11 cellular contexts compared by ENCODE assay signal in genomic region chr2:32688511-32688910, GRCh38.
A peak's percentile ranks its signal among the peaks of the same experiment; 100 is the strongest.
DNase-seq lines count a peak whose midpoint lies in the region; ATAC-seq, FAIRE-seq and TF ChIP-seq lines count a peak whose summit lies in the region.
"Had no signal": no experiment of that assay in that cellular context is flagged by ENCODE, and none has a peak within 500 bp of the region (broad histone marks: within the 10 kb centered on the region; RNA-seq: fewer than 3 reads in every experiment).

No MANE protein-coding gene starts in this region.

- no peak overlapping the region for H3K4me3 Mint-ChIP-seq in activated T-helper 17 cell treated with anti-CD3 and anti-CD28 coated beads, Interleukin-2, amount 50 U/mL, for 72 hours
- no peak overlapping the region for H3K4me3 Mint-ChIP-seq in stimulated activated naive CD8-positive, alpha-beta T cell treated with anti-CD3 and anti-CD28 coated beads, Interleukin-15, Interleukin-2, amounts not matched to agents 100 ng/mL and 50 ng/mL, for 24 hours
- H3K4me3 Mint-ChIP-seq: activated naive CD4-positive, alpha-beta T cell treated with anti-CD3 and anti-CD28 coated beads, Interleukin-2, amount 10 ng/mL, durations not matched to agents 7 days and 5 days; nephron progenitor cell had no signal

- DNase-seq in activated naive CD4-positive, alpha-beta T cell treated with anti-CD3 and anti-CD28 coated beads, Interleukin-2, amount 50 U/mL, for 72 hours (ENCODE audit: low spot score in 2 of 2): no peak
- no peak for DNase-seq in activated naive CD4-positive, alpha-beta T cell treated with Interleukin-2 at 50 U/mL for 16 hours
- no peak for DNase-seq in erythroblast (lab: John Stamatoyannopoulos, UW)
- DNase-seq in HepG2 (ENCODE audit: low spot score): no peak
- DNase-seq: activated naive CD4-positive, alpha-beta T cell treated with anti-CD3 and anti-CD28 coated beads, Interleukin-2, amount 10 ng/mL, durations not matched to agents 7 days and 5 days; NCI-H1092; nephron progenitor cell had no signal

- peaks cover 0 to 10% of the 10 kb centered on the region in 2 donors for H3K36me3 Mint-ChIP-seq in activated naive CD4-positive, alpha-beta T cell treated with anti-CD3 and anti-CD28 coated beads, Interleukin-2, amount 50 U/mL, for 72 hours
- H3K36me3 Mint-ChIP-seq in activated T-helper 17 cell treated with anti-CD3 and anti-CD28 coated beads, Interleukin-2, amount 50 U/mL, for 72 hours (ENCODE audit: low read depth): peaks cover 52% of the 10 kb centered on the region
- H3K36me3 Mint-ChIP-seq in stimulated activated naive CD8-positive, alpha-beta T cell treated with anti-CD3 and anti-CD28 coated beads, Interleukin-15, Interleukin-2, amounts not matched to agents 100 ng/mL and 50 ng/mL, for 24 hours (ENCODE audit: low read depth): peaks cover 49% of the 10 kb centered on the region

- no peak for TF ChIP-seq CTCF in HepG2 (CRISPR knock-in tag; IDR thresholded peaks at IDR 0.05)

- no peak overlapping the region for H3K27ac Mint-ChIP-seq in activated naive CD4-positive, alpha-beta T cell treated with anti-CD3 and anti-CD28 coated beads, Interleukin-2, amount 50 U/mL, for 72 hours
- H3K27ac Mint-ChIP-seq in activated T-helper 17 cell treated with anti-CD3 and anti-CD28 coated beads, Interleukin-2, amount 50 U/mL, for 72 hours: no peak overlapping the region
- H3K27ac Mint-ChIP-seq in stimulated activated naive CD8-positive, alpha-beta T cell treated with anti-CD3 and anti-CD28 coated beads, Interleukin-15, Interleukin-2, amounts not matched to agents 100 ng/mL and 50 ng/mL, for 24 hours: peak overlapping the region; percentile 8
- H3K27ac Mint-ChIP-seq: activated naive CD4-positive, alpha-beta T cell treated with anti-CD3 and anti-CD28 coated beads, Interleukin-2, amount 10 ng/mL, durations not matched to agents 7 days and 5 days; nephron progenitor cell had no signal

- 96% methylated on average over 1 of the region's 1 CpG for WGBS in HepG2 (ENCODE audit: low lambda C conversion rate)

- intact Hi-C loops in HepG2 (cut with micrococcal nuclease; ENCODE audit: unreplicated experiment): no loop called here

- no peak for FAIRE-seq in HepG2 (lab: Jason Lieb, UNC)

- no peak overlapping the region for H3K4me3 ChIP-seq in HepG2 (replicated peaks in 1 of 3; ENCODE audit: insufficient read depth in 1 of 3, low read depth in 2 of 3, low read length in 3 of 3)

- no peaks in the 10 kb centered on the region for H3K79me2 ChIP-seq in HepG2 (ENCODE audit: insufficient read depth, low read length)

- H3K9ac ChIP-seq in HepG2 (ENCODE audit: insufficient read depth, low read depth, low read length): no peak overlapping the region

- no peak overlapping the region for H3K4me2 ChIP-seq in HepG2 (ENCODE audit: low read depth, low read length)

- no peak overlapping the region for H2AFZ ChIP-seq in HepG2 (ENCODE audit: low read length)

- peak; percentile 69 to 91 for ATAC-seq in activated naive CD4-positive, alpha-beta T cell treated with anti-CD3 and anti-CD28 coated beads, Interleukin-2, amount 50 U/mL, for 72 hours
- ATAC-seq in HG03139 (IDR thresholded peaks at IDR 0.05; ENCODE audit: unreplicated experiment): peak; percentile 85
- peak; percentile 91 for ATAC-seq in activated T-helper 17 cell treated with anti-CD3 and anti-CD28 coated beads, Interleukin-2, amount 50 U/mL, for 72 hours (replicated peaks)
- ATAC-seq in GM18505 (IDR thresholded peaks at IDR 0.05; ENCODE audit: unreplicated experiment): no peak
- ATAC-seq in HepG2: no peak

- no peaks in the 10 kb centered on the region for H3K9me3 ChIP-seq in HepG2 (ENCODE audit: low read length)

- CTCF ChIA-PET in HepG2 (lab: Yijun Ruan, JAX; ENCODE audit: low intra/inter-chr PET ratio, low total read pairs): no interaction called here

- no peak for TF ChIP-seq POLR2A in GM18505 (IDR thresholded peaks at IDR 0.05; ENCODE audit: borderline replicate concordance, extremely low read depth, insufficient read depth, insufficient read length)
- no peak for TF ChIP-seq POLR2A in erythroblast (IDR thresholded peaks at IDR 0.05; ENCODE audit: low read length)
- no peak for TF ChIP-seq POLR2A in HepG2 (IDR thresholded peaks at IDR 0.05; ENCODE audit: insufficient read depth in 1 of 2, low read depth in 2 of 2, low read length in 2 of 2)

- no peak overlapping the region for H3K27ac ChIP-seq in HepG2 (ENCODE audit: extremely low read length, insufficient read depth, low read length)

- in situ Hi-C loops in HepG2 (cut with HindIII; ENCODE audit: extremely low pct_ligation_motif_present, low pct_unique_long_range_greater_than_20kb): no loop called here

- H3K9me3 Mint-ChIP-seq in activated naive CD4-positive, alpha-beta T cell treated with anti-CD3 and anti-CD28 coated beads, Interleukin-2, amount 50 U/mL, for 72 hours: no peaks in the 10 kb centered on the region
- H3K9me3 Mint-ChIP-seq in activated T-helper 17 cell treated with anti-CD3 and anti-CD28 coated beads, Interleukin-2, amount 50 U/mL, for 72 hours: no peaks in the 10 kb centered on the region
- no peaks in the 10 kb centered on the region for H3K9me3 Mint-ChIP-seq in stimulated activated naive CD8-positive, alpha-beta T cell treated with anti-CD3 and anti-CD28 coated beads, Interleukin-15, Interleukin-2, amounts not matched to agents 100 ng/mL and 50 ng/mL, for 24 hours
- H3K9me3 Mint-ChIP-seq: activated naive CD4-positive, alpha-beta T cell treated with anti-CD3 and anti-CD28 coated beads, Interleukin-2, amount 10 ng/mL, durations not matched to agents 7 days and 5 days; nephron progenitor cell had no signal

- TF ChIP-seq RAD21 in HepG2 (CRISPR knock-in tag; IDR thresholded peaks at IDR 0.05): no peak

- no peaks in the 10 kb centered on the region for H4K20me1 ChIP-seq in HepG2 (ENCODE audit: insufficient read depth, low read length)

- no peaks in the 10 kb centered on the region for H3K4me1 ChIP-seq in HepG2 (ENCODE audit: insufficient read depth, low read length)

- peaks cover 5% of the 10 kb centered on the region for H3K4me1 Mint-ChIP-seq in activated T-helper 17 cell treated with anti-CD3 and anti-CD28 coated beads, Interleukin-2, amount 50 U/mL, for 72 hours
- peaks cover 12% of the 10 kb centered on the region for H3K4me1 Mint-ChIP-seq in stimulated activated naive CD8-positive, alpha-beta T cell treated with anti-CD3 and anti-CD28 coated beads, Interleukin-15, Interleukin-2, amounts not matched to agents 100 ng/mL and 50 ng/mL, for 24 hours (ENCODE audit: low read depth)
- H3K4me1 Mint-ChIP-seq: activated naive CD4-positive, alpha-beta T cell treated with anti-CD3 and anti-CD28 coated beads, Interleukin-2, amount 10 ng/mL, durations not matched to agents 7 days and 5 days had no signal

- H3K27me3 ChIP-seq in HepG2 (ENCODE audit: control insufficient read depth in 1 of 2, insufficient read depth in 2 of 2, low read length in 2 of 2): no peaks in the 10 kb centered on the region

- peaks cover 0 to 9% of the 10 kb centered on the region in 2 experiments; a peak in 2 of 5 replicates for H3K36me3 ChIP-seq in HepG2 (replicated peaks in 1 of 2; ENCODE audit: control insufficient read depth in 1 of 2, insufficient read depth in 2 of 2, low read length in 2 of 2)

- H3K27me3 Mint-ChIP-seq in activated T-helper 17 cell treated with anti-CD3 and anti-CD28 coated beads, Interleukin-2, amount 50 U/mL, for 72 hours: no peaks in the 10 kb centered on the region
- no peaks in the 10 kb centered on the region for H3K27me3 Mint-ChIP-seq in stimulated activated naive CD8-positive, alpha-beta T cell treated with anti-CD3 and anti-CD28 coated beads, Interleukin-15, Interleukin-2, amounts not matched to agents 100 ng/mL and 50 ng/mL, for 24 hours
- H3K27me3 Mint-ChIP-seq: activated naive CD4-positive, alpha-beta T cell treated with anti-CD3 and anti-CD28 coated beads, Interleukin-2, amount 10 ng/mL, durations not matched to agents 7 days and 5 days had no signal

- BruUV-seq in HepG2 (replicated peaks; lab: Mats Ljungman, UMichigan): no TSS peak

- POLR2A ChIA-PET in HepG2 (lab: Yijun Ruan, JAX): no interaction called here

- TF ChIP-seq EP300 in HepG2 (IDR thresholded peaks at IDR 0.05; ENCODE audit: low read depth in 2 of 2, low read length in 2 of 2): no peak
- no peak for TF ChIP-seq EP300 in HepG2 (CRISPR knock-in tag; IDR thresholded peaks at IDR 0.05; ENCODE audit: borderline replicate concordance)

TF ChIP-seq in HepG2, 621 proteins besides CTCF, POLR2A, EP300 and RAD21:
- no peak for TF ChIP-seq ZNF607 (CRISPR knock-in tag; IDR thresholded peaks at IDR 0.05; ENCODE audit: borderline replicate concordance)

Comparison
In these comparisons a context has a peak if more than half of its experiments do, and no peak if none do; other contexts are left out.
1. ATAC-seq: peak in activated naive CD4-positive, alpha-beta T cell treated with anti-CD3 and anti-CD28 coated beads, Interleukin-2, amount 50 U/mL, for 72 hours (2 of 2), HG03139 (single experiment) and activated T-helper 17 cell treated with anti-CD3 and anti-CD28 coated beads, Interleukin-2, amount 50 U/mL, for 72 hours (single experiment); none in GM18505 (single experiment) and HepG2 (single experiment).